Comparison of ENCODE assay signal across 10 cellular contexts in the genomic region with DNA sequence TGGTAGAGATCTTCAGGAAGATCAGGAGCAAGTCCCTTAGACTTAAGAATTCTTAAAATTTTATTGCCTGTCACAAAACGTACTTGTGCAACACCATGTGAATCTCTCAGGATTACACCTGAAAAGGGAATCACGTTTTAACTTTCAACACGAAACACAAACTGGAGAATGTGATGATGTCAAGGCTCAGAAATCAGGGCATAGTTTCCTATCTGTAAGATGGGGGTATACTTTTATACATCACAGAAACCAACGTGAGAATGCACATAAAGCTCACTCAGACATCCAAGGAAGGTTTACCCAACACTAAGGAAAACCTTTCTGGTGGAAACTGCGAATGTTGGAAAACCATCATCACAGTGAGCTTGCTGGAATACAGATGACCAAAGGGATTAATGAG. TPM values are rescaled to one million over a fixed set of nuclear protein-coding genes. Genes with fewer than 3 reads are reported as not detected.
DNase-seq lines count a peak whose midpoint lies in the region; ATAC-seq and TF ChIP-seq lines count a peak whose summit lies in the region.
"Had no signal": no experiment of that assay in that cellular context is flagged by ENCODE, and none has a peak within 500 bp of the region (broad histone marks: within the 10 kb centered on the region; RNA-seq: fewer than 3 reads in every experiment).

No MANE protein-coding gene starts in this region.

- no peak overlapping the region for H4K5ac ChIP-seq in mesendoderm (ENCODE audit: low read length)

- H3K56ac ChIP-seq in mesendoderm (ENCODE audit: low read length), result peak overlapping the region; percentile 62

- H3K18ac ChIP-seq in mesendoderm (ENCODE audit: low read length), result no peak overlapping the region

- TF ChIP-seq CTCF in BE2C (IDR thresholded peaks at IDR 0.05; ENCODE audit: low read depth, low read length) (no peak), HL-60 (IDR thresholded peaks at IDR 0.05; ENCODE audit: insufficient read depth, low read length) (no peak)

- no peak overlapping the region for H2BK5ac ChIP-seq in mesendoderm (ENCODE audit: low read length)

- H3K79me1 ChIP-seq in mesendoderm (ENCODE audit: low read length), result peaks cover 3% of the 10 kb centered on the region

- no peak for ATAC-seq in GM19324 (IDR thresholded peaks at IDR 0.05; ENCODE audit: low FRiP score, unreplicated experiment)

- peak overlapping the region; percentile 90 for H3K4me3 ChIP-seq in BE2C (ENCODE audit: low read depth, low read length)
- 0 out of 2 replicates have a peak overlapping the region, but pooled peaks have one; percentile 93 for H3K4me3 ChIP-seq in HL-60 (replicated peaks; ENCODE audit: insufficient read depth, low read length)
- peak overlapping the region; percentile 97 for H3K4me3 ChIP-seq in adipocyte (ENCODE audit: low read length)
- H3K4me3 ChIP-seq in mesendoderm (ENCODE audit: low read length), result peak overlapping the region; percentile 10

- no CpG with 5 or more reads among the region's 5 CpGs for WGBS in mesendoderm (ENCODE audit: extremely low coverage, insufficient coverage, low lambda C conversion rate)

- peak overlapping the region; percentile 99 for H3K9ac ChIP-seq in adipocyte (ENCODE audit: low read length)
- peak overlapping the region; percentile 84 for H3K9ac ChIP-seq in mesendoderm (ENCODE audit: low read length)

- no peaks in the 10 kb centered on the region for H3K27me3 ChIP-seq in BE2C
- H3K27me3 ChIP-seq in HL-60 (ENCODE audit: insufficient read depth, poor library complexity, severe bottlenecking), result no peaks in the 10 kb centered on the region
- H3K27me3 ChIP-seq in adipocyte (replicated peaks; ENCODE audit: control insufficient read depth, insufficient read depth, low read length), result no peaks in the 10 kb centered on the region
- no peaks in the 10 kb centered on the region for H3K27me3 ChIP-seq in mesendoderm (ENCODE audit: insufficient read depth, low read length, poor library complexity)

- peaks cover 19% of the 10 kb centered on the region for H3K79me2 ChIP-seq in mesendoderm (ENCODE audit: control insufficient read depth, insufficient read depth, low read length)

- no peak overlapping the region for H2AK5ac ChIP-seq in mesendoderm (ENCODE audit: low read length)

- H3K27ac ChIP-seq in HL-60 (replicated peaks), result peak overlapping the region; percentile 95; the same call in 1 of the 2 replicates
- H3K27ac ChIP-seq in mesendoderm (ENCODE audit: low read depth, low read length), result no peak overlapping the region

- H3K4me2 ChIP-seq in mesendoderm (ENCODE audit: low read length), result peak overlapping the region; percentile 14

- no peak for DNase-seq in BE2C
- DNase-seq in HL-60 (ENCODE audit: low read depth in 1 of 2, low spot score in 1 of 2), result no peak
- peak; percentile 2 for DNase-seq in adipocyte (ENCODE audit: low read depth)
- no peak for DNase-seq in mesendoderm
- no peak for DNase-seq in ureter (ENCODE audit: low spot score)
- no peak for DNase-seq in stimulated activated CD4-positive, alpha-beta T cell treated with anti-CD3 and anti-CD28 coated beads, Interleukin-1b, Interleukin-23, amount 100 ng/mL, for 48 hours
- DNase-seq in KG1 (lab: John Stamatoyannopoulos, UW), result no peak
- DNase-seq: NCI-H510A, small intestine had no signal

- no peak overlapping the region for H2BK120ac ChIP-seq in mesendoderm (ENCODE audit: low read depth, low read length)

- H3K4ac ChIP-seq in mesendoderm (ENCODE audit: low read depth, low read length), result no peak overlapping the region

- peaks cover 33% of the 10 kb centered on the region for H3K36me3 ChIP-seq in BE2C
- peaks cover 33% of the 10 kb centered on the region for H3K36me3 ChIP-seq in adipocyte (ENCODE audit: control insufficient read depth, insufficient read depth, low read length, severe bottlenecking)
- H3K36me3 ChIP-seq in mesendoderm (ENCODE audit: control insufficient read depth, insufficient read depth, low read length), result peaks cover 7% of the 10 kb centered on the region

- no peaks in the 10 kb centered on the region for H3K9me3 ChIP-seq in BE2C
- H3K9me3 ChIP-seq in adipocyte (ENCODE audit: control insufficient read depth, low read length), result no peaks in the 10 kb centered on the region

- H4K8ac ChIP-seq in mesendoderm (ENCODE audit: low read depth, low read length), result no peak overlapping the region

- no peak overlapping the region for H3K23ac ChIP-seq in mesendoderm (ENCODE audit: low read length)

- H3K4me1 ChIP-seq in BE2C (no peaks in the 10 kb centered on the region), adipocyte (ENCODE audit: control insufficient read depth, insufficient read depth, low read length) (peaks cover 23% of the 10 kb centered on the region), mesendoderm (ENCODE audit: control insufficient read depth, low read depth, low read length) (peaks cover 2% of the 10 kb centered on the region)

- no peak overlapping the region for H2BK15ac ChIP-seq in mesendoderm (replicated peaks; ENCODE audit: low read depth)

RNA-seq across cellular contexts. Expression of gene RPS13, which starts 2.0 kb away (rescaled TPM):
- polyA plus RNA-seq in BE2C (2012; ENCODE audit: insufficient read depth, insufficient read length, low read depth), result 996 TPM
- 2,676 TPM for polyA plus RNA-seq in mesendoderm (2013, experiment 1 of 2)
- 2,702 TPM for polyA plus RNA-seq in mesendoderm (2013, experiment 2 of 2)
- total RNA-seq in ureter, result 1,165 TPM

Comparison
In these comparisons a context has a peak if more than half of its experiments do, and no peak if none do; other contexts are left out.
1. H3K4me3 ChIP-seq: peak in every context shown above with its lines; median percentile 97 in adipocyte; 93 in HL-60; 90 in BE2C; 10 in mesendoderm.